ENCODE assay signal across 35 cellular contexts in genomic region chr4:24408640-24409039, GRCh38.
"Had no signal": no experiment of that assay in that cellular context is flagged by ENCODE, and none has a peak within 500 bp of the region (broad histone marks: within the 10 kb centered on the region; RNA-seq: fewer than 3 reads in every experiment).

No MANE protein-coding gene starts in this region.

- H3K27me3 ChIP-seq: MG63 had no signal

- DNase-seq: Karpas-422, Kasumi-1, MG63, MM.1S, MV-4-11, NCI-H1048, NCI-H1092, NCI-H1092 treated with DMSO at 0.1 percent for 48 hours, NCI-H1105, NCI-H1105 treated with DMSO at 0.1 percent for 48 hours, NCI-H1417, NCI-H1417 treated with DMSO at 0.1 percent for 48 hours, NCI-H1436, NCI-H1436 treated with DMSO at 0.1 percent for 48 hours, NCI-H146, NCI-H1694, NCI-H1694 treated with DMSO at 0.1 percent for 48 hours, NCI-H187, NCI-H187 treated with DMSO at 0.1 percent for 48 hours, NCI-H1930, NCI-H2029, NCI-H2029 treated with DMSO at 0.1 percent for 48 hours, NCI-H2081, NCI-H2081 treated with DMSO at 0.1 percent for 48 hours, NCI-H2107, NCI-H2171, NCI-H2171 treated with DMSO at 0.1 percent for 48 hours, NCI-H2227 treated with DMSO at 0.1 percent for 48 hours, NCI-H226, NCI-H345, NCI-H446, NCI-H446 treated with DMSO at 0.1 percent for 48 hours, NCI-H510A, NCI-H510A treated with DMSO at 0.1 percent for 48 hours, NCI-H524 had no signal

- H3K9me3 ChIP-seq: MG63 had no signal

- H3K36me3 ChIP-seq: MG63 had no signal

- H3K4me3 ChIP-seq: MG63 had no signal
